Comparison of ENCODE assay signal across 16 cellular contexts in genomic region chr6:44651604-44652003, GRCh38.
"Had no signal": no experiment of that assay in that cellular context is flagged by ENCODE, and none has a peak within 500 bp of the region (broad histone marks: within the 10 kb centered on the region; RNA-seq: fewer than 3 reads in every experiment).

No MANE protein-coding gene starts in this region.

- DNase-seq: activated CD4-positive, alpha-beta T cell treated with anti-CD3 and anti-CD28 coated beads, Interleukin-2, amount 50 U/mL, for 1 hour; activated gamma-delta T cell; activated T-cell treated with anti-CD3 and anti-CD28 coated beads, Interleukin-2, amount 50 U/mL, for 24 hours; anterior cingulate cortex; left lung; pancreas; retina; stimulated activated CD4-positive, alpha-beta T cell treated with anti-CD3 and anti-CD28 coated beads, Interleukin-4, amount 100 ng/mL, for 4 hours; stomach had no signal

- ATAC-seq: left lung, pancreas had no signal

- H3K9me3 Mint-ChIP-seq: activated T-cell treated with anti-CD3 and anti-CD28 coated beads, Interleukin-2, amount 50 U/mL, for 24 hours had no signal

- H3K27ac Mint-ChIP-seq: activated naive CD8-positive, alpha-beta T cell; activated T-cell treated with anti-CD3 and anti-CD28 coated beads, Interleukin-2, amount 50 U/mL, for 24 hours; memory B cell had no signal

- H3K36me3 ChIP-seq: breast epithelium, esophagus muscularis mucosa, left lung, pancreas, stomach, thoracic aorta, vagina had no signal

- H3K4me1 ChIP-seq: breast epithelium, pancreas, vagina had no signal

- H3K27me3 ChIP-seq: breast epithelium, esophagus muscularis mucosa, pancreas, stomach, vagina had no signal

- H3K27ac ChIP-seq: breast epithelium, esophagus muscularis mucosa, left lung, pancreas, stomach, thoracic aorta, vagina had no signal

- H3K4me3 Mint-ChIP-seq: activated naive CD8-positive, alpha-beta T cell; activated T-cell treated with anti-CD3 and anti-CD28 coated beads, Interleukin-2, amount 50 U/mL, for 24 hours; memory B cell; neural crest cell had no signal

- H3K4me3 ChIP-seq: breast epithelium, esophagus muscularis mucosa, left lung, pancreas, stomach, thoracic aorta, vagina had no signal

- H3K9me3 ChIP-seq: breast epithelium, esophagus muscularis mucosa, left lung, pancreas, stomach, thoracic aorta, vagina had no signal
